Comparison of ENCODE assay signal across 11 cellular contexts in genomic region chr12:10361622-10362021, GRCh38. TPM values are rescaled to one million over a fixed set of nuclear protein-coding genes. Genes with fewer than 3 reads are reported as not detected.
DNase-seq lines count a peak whose midpoint lies in the region; ATAC-seq and TF ChIP-seq lines count a peak whose summit lies in the region.
"Had no signal": no experiment of that assay in that cellular context is flagged by ENCODE, and none has a peak within 500 bp of the region (broad histone marks: within the 10 kb centered on the region; RNA-seq: fewer than 3 reads in every experiment).

No MANE protein-coding gene starts in this region.

- peaks cover 29% of the 10 kb centered on the region for H3K27me3 ChIP-seq in endodermal cell (ENCODE audit: control insufficient read depth, insufficient read depth, low read length, poor library complexity, severe bottlenecking)
- no peaks in the 10 kb centered on the region for H3K27me3 ChIP-seq in aorta (ENCODE audit: control insufficient read depth in 1 of 2, insufficient read depth in 2 of 2, low read length in 1 of 2)

- H3K27ac ChIP-seq in endodermal cell (ENCODE audit: low read depth, low read length) (no peak overlapping the region), aorta (ENCODE audit: low read depth in 1 of 2, low read length in 2 of 2) (no peak overlapping the region)

- H3K36me3 Mint-ChIP-seq in endodermal cell (ENCODE audit: low read depth), result peaks cover 21% of the 10 kb centered on the region
- H3K36me3 Mint-ChIP-seq in osteocyte (ENCODE audit: unreplicated experiment), result no peaks in the 10 kb centered on the region

- H3K4me3 ChIP-seq in endodermal cell (ENCODE audit: low read length), result peak overlapping the region; percentile 51
- no peak overlapping the region for H3K4me3 ChIP-seq in aorta (ENCODE audit: low read length in 2 of 2)

- no peaks in the 10 kb centered on the region for H3K27me3 Mint-ChIP-seq in endodermal cell (ENCODE audit: insufficient read depth)
- H3K27me3 Mint-ChIP-seq in osteocyte (ENCODE audit: unreplicated experiment), result no peaks in the 10 kb centered on the region

- H3K36me3 ChIP-seq in endodermal cell (ENCODE audit: control insufficient read depth, insufficient read depth, low read length) (no peaks in the 10 kb centered on the region), aorta (ENCODE audit: control insufficient read depth in 1 of 2, insufficient read depth in 2 of 2, low read length in 1 of 2) (no peaks in the 10 kb centered on the region)

- H3K4me1 Mint-ChIP-seq in endodermal cell, result peaks cover 23% of the 10 kb centered on the region
- H3K4me1 Mint-ChIP-seq in osteocyte (ENCODE audit: unreplicated experiment), result peaks cover 25% of the 10 kb centered on the region

- H3K4me3 Mint-ChIP-seq in endodermal cell, result no peak overlapping the region
- H3K4me3 Mint-ChIP-seq in osteocyte (ENCODE audit: unreplicated experiment), result peak overlapping the region; percentile 10
- H3K4me3 Mint-ChIP-seq: activated naive CD4-positive, alpha-beta T cell treated with anti-CD3 and anti-CD28 coated beads for 36 hours had no signal

- TF ChIP-seq CTCF in endodermal cell (conservative IDR thresholded peaks at IDR 0.05) (no peak), osteocyte (IDR thresholded peaks at IDR 0.05) (no peak), omental fat pad (IDR thresholded peaks at IDR 0.05) (no peak)

- H3K9me3 ChIP-seq in endodermal cell (ENCODE audit: control insufficient read depth, low read length) (peaks cover 46% of the 10 kb centered on the region), aorta (ENCODE audit: control insufficient read depth, low read length) (no peaks in the 10 kb centered on the region)

- whole genome bisulfite sequencing in endodermal cell (ENCODE audit: insufficient coverage in 1 of 2, insufficient read length in 1 of 2), 2 experiments, result 66% methylated on average over 4 of the region's 4 CpGs; no CpG with 5 or more reads in 1 of the 2 experiments
- WGBS in aorta, 2 donors, result 13 to 17% methylated on average over 4 of the region's 4 CpGs

- intact Hi-C loops in aorta (cut with DNase I), result loop anchor here in 1 of 2 donors (10.0 kb wide), 1 partner anchor 147 kb away; the partner anchor contains the start of gene GABARAPL1

- ATAC-seq in aorta (ENCODE audit: low FRiP score) (no peak), HG03280 (IDR thresholded peaks at IDR 0.05; ENCODE audit: unreplicated experiment) (no peak), omental fat pad (ENCODE audit: low FRiP score) (no peak)

- H3K4me1 ChIP-seq in endodermal cell (ENCODE audit: control insufficient read depth, insufficient read depth, low read length) (peaks cover 8% of the 10 kb centered on the region), aorta (ENCODE audit: control insufficient read depth in 1 of 2, insufficient read depth in 2 of 2, low read length in 2 of 2) (no peaks in the 10 kb centered on the region)

- no peak overlapping the region for H3K9ac ChIP-seq in endodermal cell (ENCODE audit: extremely low read depth, low read length, poor library complexity, severe bottlenecking)

- H3K27ac Mint-ChIP-seq in endodermal cell (peak overlapping the region; percentile 65), osteocyte (ENCODE audit: unreplicated experiment) (no peak overlapping the region)
- H3K27ac Mint-ChIP-seq: activated naive CD4-positive, alpha-beta T cell treated with anti-CD3 and anti-CD28 coated beads for 36 hours had no signal

- peaks cover 40% of the 10 kb centered on the region for H3K9me3 Mint-ChIP-seq in endodermal cell
- no peaks in the 10 kb centered on the region for H3K9me3 Mint-ChIP-seq in osteocyte (ENCODE audit: unreplicated experiment)
- H3K9me3 Mint-ChIP-seq: activated naive CD4-positive, alpha-beta T cell treated with anti-CD3 and anti-CD28 coated beads for 36 hours had no signal

- DNase-seq in DMS79 (lab: John Stamatoyannopoulos, UW), result peak; percentile 35
- peak; percentile 76 for DNase-seq in NCI-H510A treated with DMSO at 0.1 percent for 48 hours (lab: John Stamatoyannopoulos, UW)
- DNase-seq in endodermal cell, result peak; percentile 44
- DNase-seq in osteocyte (ENCODE audit: extremely low spot score, unreplicated experiment), result no peak
- no peak for DNase-seq in aorta
- no peak for DNase-seq in omental fat pad (ENCODE audit: low spot score)
- no peak for DNase-seq in stimulated activated CD4-positive, alpha-beta T cell treated with anti-CD3 and anti-CD28 coated beads, Interleukin-4, amount 100 ng/mL, for 1 hour
- DNase-seq: activated naive CD4-positive, alpha-beta T cell treated with anti-CD3 and anti-CD28 coated beads for 36 hours; glutamatergic neuron; NCI-H226 had no signal

RNA-seq across cellular contexts. Expression of gene KLRK1, which starts 28.2 kb away (rescaled TPM):
- under 1 TPM in 1 of 2 donors, not detected in 1; 0.24 TPM for total RNA-seq in endodermal cell
- polyA plus RNA-seq in endodermal cell (2013, experiment 1 of 2), result not detected
- not detected for polyA plus RNA-seq in endodermal cell (2013, experiment 2 of 2)
- 3.2 and 4.9 TPM in 2 replicates for total RNA-seq in osteocyte
- total RNA-seq in aorta, result 1 to 10 TPM; 1.9 to 3.5 TPM
- 1 to 10 TPM in 1 of 2 donors, under 1 TPM in 1; 0.59 to 1.5 TPM for polyA plus RNA-seq in aorta
- total RNA-seq in omental fat pad, result 1 to 10 TPM; 2.7 to 6.5 (median 4.2) TPM

RNA-seq across cellular contexts. Expression of gene KLRC4, which starts 47.9 kb away (rescaled TPM):
- total RNA-seq in endodermal cell (not detected), osteocyte (3.1 and 3.3 TPM in 2 replicates), aorta (under 1 TPM; 0.51 to 0.78 TPM), omental fat pad (under 1 TPM in 2 of 4 donors, not detected in 2; 0.63 to 0.96 TPM)
- polyA plus RNA-seq in endodermal cell (2013, experiment 1 of 2), result not detected
- polyA plus RNA-seq in endodermal cell (2013, experiment 2 of 2), result not detected
- polyA plus RNA-seq in aorta, result under 1 TPM in 1 of 2 donors, not detected in 1; 0.56 TPM
- total RNA-seq: activated naive CD4-positive, alpha-beta T cell treated with anti-CD3 and anti-CD28 coated beads for 36 hours had no signal

RNA-seq across cellular contexts. Expression of gene KLRD1, which starts 54.0 kb away (rescaled TPM):
- total RNA-seq in endodermal cell (1 to 10 TPM in 1 of 2 donors, under 1 TPM in 1; 0.59 to 2.2 TPM), osteocyte (0.03 and 0.37 TPM in 2 replicates), aorta (1 to 10 TPM; 4.4 to 6.5 TPM), omental fat pad (1 to 10 TPM; 2.2 to 4.6 (median 3.1) TPM)
- polyA plus RNA-seq in endodermal cell (2013, experiment 1 of 2), result 0.89 TPM
- polyA plus RNA-seq in endodermal cell (2013, experiment 2 of 2), result 0.04 TPM
- 1 to 10 TPM in 1 of 2 donors, under 1 TPM in 1; 0.18 to 1.8 TPM for polyA plus RNA-seq in aorta

RNA-seq across cellular contexts. Expression of gene KLRC3, which starts 58.8 kb away (rescaled TPM):
- not detected for total RNA-seq in endodermal cell
- polyA plus RNA-seq in endodermal cell (2013, experiment 1 of 2), result not detected
- not detected for polyA plus RNA-seq in endodermal cell (2013, experiment 2 of 2)
- total RNA-seq in osteocyte, result 4.9 and 6.7 TPM in 2 replicates
- not detected for total RNA-seq in aorta
- not detected for polyA plus RNA-seq in aorta
- 1 to 10 TPM in 1 of 4 donors, not detected in 3; 1.3 TPM for total RNA-seq in omental fat pad
- total RNA-seq: activated naive CD4-positive, alpha-beta T cell treated with anti-CD3 and anti-CD28 coated beads for 36 hours had no signal

Comparison
In these comparisons a context has a peak if more than half of its experiments do, and no peak if none do; other contexts are left out.
1. DNase-seq: peak in DMS79 (single experiment), NCI-H510A treated with DMSO at 0.1 percent for 48 hours (single experiment) and endodermal cell (single experiment); none in osteocyte (single experiment), aorta (0 of 2), omental fat pad (single experiment) and stimulated activated CD4-positive, alpha-beta T cell treated with anti-CD3 and anti-CD28 coated beads, Interleukin-4, amount 100 ng/mL, for 1 hour (single experiment).